ENCODE assay signal across 8 cellular contexts in the genomic region with DNA sequence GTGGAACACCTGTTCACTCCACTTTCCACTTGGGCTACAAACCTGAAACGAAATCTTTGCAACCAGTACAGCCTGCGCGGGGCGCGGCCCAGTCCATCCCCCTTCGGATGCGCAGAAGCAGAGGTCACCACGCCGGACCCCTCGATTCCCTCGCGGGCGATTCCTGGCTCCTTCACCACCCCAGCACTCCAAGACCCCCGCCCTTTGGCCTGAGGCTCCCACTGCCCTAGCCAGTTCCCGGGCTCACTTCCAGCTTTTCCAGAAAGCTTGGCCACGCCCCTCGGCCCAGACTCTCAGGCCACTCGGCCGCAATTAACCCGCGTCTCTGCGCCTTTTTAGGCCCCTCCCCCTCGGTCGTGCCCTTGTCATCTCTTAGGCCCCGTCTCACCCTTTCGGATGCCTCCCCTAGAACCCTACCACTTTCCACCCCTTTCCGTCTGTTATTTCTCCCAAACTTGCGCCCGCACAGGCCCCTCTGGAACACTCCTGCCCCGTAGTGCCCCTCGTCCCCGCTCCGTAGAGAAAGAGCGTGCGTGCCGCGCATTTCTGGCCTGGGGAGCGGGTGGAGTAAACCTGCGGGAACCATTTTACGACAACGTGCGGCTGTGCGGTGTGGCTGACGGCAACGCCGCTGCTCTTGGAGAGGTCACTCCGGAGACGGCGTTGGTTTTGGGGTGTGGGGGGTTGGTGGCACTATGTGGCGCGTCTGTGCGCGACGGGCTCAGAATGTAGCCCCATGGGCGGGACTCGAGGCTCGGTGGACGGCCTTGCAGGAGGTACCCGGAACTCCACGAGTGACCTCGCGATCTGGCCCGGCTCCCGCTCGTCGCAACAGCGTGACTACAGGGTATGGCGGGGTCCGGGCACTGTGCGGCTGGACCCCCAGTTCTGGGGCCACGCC. TPM values are rescaled to one million over a fixed set of nuclear protein-coding genes. Genes with fewer than 3 reads are reported as not detected.
DNase-seq lines count a peak whose midpoint lies in the region; ATAC-seq and TF ChIP-seq lines count a peak whose summit lies in the region.

A gene (plus strand): TSS at position 631 of the 901 bp plus-strand sequence. CDS start 65 bp downstream, at position 696.

- peaks cover 6% of the 10 kb centered on the region for H3F3A ChIP-seq in neural progenitor cell (ENCODE audit: low read depth)

- H3K79me2 ChIP-seq in neural progenitor cell (ENCODE audit: low read depth) = peaks cover 38% of the 10 kb centered on the region

- H3K9me3 Mint-ChIP-seq in neural progenitor cell = no peaks in the 10 kb centered on the region

- peak within 1 kb of the TSS; percentile 100 for H3K4me2 ChIP-seq in neural progenitor cell

- peak; percentile 87 for ATAC-seq in foreskin keratinocyte

- peak within 1 kb of the TSS; percentile 94 for H2AFZ ChIP-seq in neural progenitor cell (replicated peaks)

- H3K4me1 ChIP-seq in ES-I3 (ENCODE audit: insufficient read depth, low read length) (no peaks in the 10 kb centered on the region), foreskin keratinocyte (no peaks in the 10 kb centered on the region), neural progenitor cell (peaks cover 7% of the 10 kb centered on the region), subcutaneous abdominal adipose tissue (ENCODE audit: control insufficient read depth in 5 of 5, insufficient read depth in 5 of 5, low read length in 5 of 5) (peaks cover 0 to 47% (median 26%) of the 10 kb centered on the region in 5 donors)

- H3K27me3 ChIP-seq in H7 (ENCODE audit: control insufficient read depth, insufficient read depth, low read length) (no peaks in the 10 kb centered on the region), foreskin keratinocyte (no peaks in the 10 kb centered on the region), neural progenitor cell (no peaks in the 10 kb centered on the region), subcutaneous abdominal adipose tissue (ENCODE audit: control insufficient read depth in 5 of 5, insufficient read depth in 4 of 5, low read length in 5 of 5) (no peaks in the 10 kb centered on the region)

- peaks cover 3% of the 10 kb centered on the region for H3K27me3 Mint-ChIP-seq in neural progenitor cell (ENCODE audit: insufficient read depth, low read depth)

- peak within 1 kb of the TSS; percentile 97 for H3K9ac ChIP-seq in ES-I3 (ENCODE audit: low read depth, low read length)
- peak within 1 kb of the TSS; percentile 63 for H3K9ac ChIP-seq in neural progenitor cell
- H3K9ac ChIP-seq in subcutaneous abdominal adipose tissue (ENCODE audit: low read length in 5 of 5) = peak within 1 kb of the TSS; percentile 89 to 94 (median 92)

- TF ChIP-seq CTCF in foreskin keratinocyte (conservative IDR thresholded peaks at IDR 0.05) = no peak
- TF ChIP-seq CTCF in neural progenitor cell (IDR thresholded peaks at IDR 0.05) = no peak

- no peaks in the 10 kb centered on the region for H4K20me1 ChIP-seq in neural progenitor cell (ENCODE audit: low read depth)

- no peaks in the 10 kb centered on the region for H3K9me3 ChIP-seq in ES-I3 (ENCODE audit: control insufficient read depth, insufficient read depth, low read length)
- H3K9me3 ChIP-seq in neural progenitor cell (ENCODE audit: low read depth) = no peaks in the 10 kb centered on the region
- no peaks in the 10 kb centered on the region for H3K9me3 ChIP-seq in subcutaneous abdominal adipose tissue (ENCODE audit: control insufficient read depth in 5 of 5, low read length in 5 of 5)

- H3K27ac ChIP-seq in foreskin keratinocyte = peak within 1 kb of the TSS; percentile 70
- peak within 1 kb of the TSS; percentile 79 for H3K27ac ChIP-seq in neural progenitor cell
- peak within 1 kb of the TSS; percentile 94 for H3K27ac ChIP-seq in subcutaneous abdominal adipose tissue (ENCODE audit: low read depth, low read length)

- peak within 1 kb of the TSS; percentile 99 for H3K4me3 Mint-ChIP-seq in neural progenitor cell

- DNase-seq in H7 (peak; percentile 93), M059J (ENCODE audit: low read depth) (peak; percentile 82), SHP77 treated with DMSO at 0.1 percent for 48 hours (lab: John Stamatoyannopoulos, UW) (peak; percentile 91), foreskin keratinocyte (peak; percentile 58 to 79), neural progenitor cell (ENCODE audit: low spot score) (peak; percentile 99)
- peak; percentile 93 for DNase-seq in activated effector memory CD4-positive, alpha-beta T cell treated with anti-CD3 and anti-CD28 coated beads, Interleukin-2, amount 50 U/mL, for 16 hours

- peak within 1 kb of the TSS; percentile 100 for H3K27ac Mint-ChIP-seq in neural progenitor cell

- peaks cover 16% of the 10 kb centered on the region for H3K36me3 ChIP-seq in ES-I3 (ENCODE audit: insufficient read depth, low read length)
- H3K36me3 ChIP-seq in H7 (replicated peaks; ENCODE audit: control insufficient read depth, insufficient read depth, low read length) = peaks cover 18% of the 10 kb centered on the region
- peaks cover 18% of the 10 kb centered on the region for H3K36me3 ChIP-seq in neural progenitor cell
- H3K36me3 ChIP-seq in subcutaneous abdominal adipose tissue (ENCODE audit: control insufficient read depth in 5 of 5, insufficient read depth in 5 of 5, low read length in 5 of 5) = peaks cover 5 to 21% (median 17%) of the 10 kb centered on the region in 5 donors

- peaks cover 26% of the 10 kb centered on the region for H3K4me1 Mint-ChIP-seq in neural progenitor cell

- H3K4me3 ChIP-seq in H7 (ENCODE audit: insufficient read depth, low read depth, low read length) = peak within 1 kb of the TSS; percentile 99
- H3K4me3 ChIP-seq in neural progenitor cell = peak within 1 kb of the TSS; percentile 66
- peak within 1 kb of the TSS; percentile 90 to 97 (median 94) for H3K4me3 ChIP-seq in subcutaneous abdominal adipose tissue (ENCODE audit: low read depth in 1 of 5, low read length in 5 of 5)

- H3K36me3 Mint-ChIP-seq in neural progenitor cell = peaks cover 23% of the 10 kb centered on the region

RNA-seq across cellular contexts. Expression of the gene that starts here (rescaled TPM):
- 94.0 and 105 TPM in 2 replicates for total RNA-seq in H7 (2014; rRNA removed; shearing (Covaris generic))
- 32.0 and 45.7 TPM in 2 replicates for total RNA-seq in M059J (2014; rRNA removed; shearing (Covaris generic))
- total RNA-seq in foreskin keratinocyte = 48.4 and 50.7 TPM in 2 replicates
- 13.9 and 17.4 TPM in 2 replicates for polyA plus RNA-seq in foreskin keratinocyte
- 48.2 and 55.7 TPM in 2 replicates for total RNA-seq in neural progenitor cell (ENCODE audit: low replicate concordance)

Comparison
In these comparisons a context has a peak if more than half of its experiments do, and no peak if none do; other contexts are left out.
1. Peak in every context shown above with its lines: DNase-seq, ATAC-seq, H3K4me3 ChIP-seq and H3K27ac ChIP-seq.